Comparison of ENCODE assay signal across 8 cellular contexts in genomic region chr17:19111801-19112458, GRCh38. TPM values are rescaled to one million over a fixed set of nuclear protein-coding genes. Genes with fewer than 3 reads are reported as not detected.
DNase-seq lines count a peak whose midpoint lies in the region; ATAC-seq, FAIRE-seq and TF ChIP-seq lines count a peak whose summit lies in the region.
"Not testable (repeated sequence)": the region's sequence is repeated elsewhere in the genome, so short reads cannot be mapped to it uniquely, and the experiment has no call there.

No MANE protein-coding gene starts in this region.

- not testable (repeated sequence) for H3K79me2 ChIP-seq in endothelial cell of umbilical vein (ENCODE audit: control insufficient read depth, insufficient read depth, low read length)

- DNase-seq in SK-N-DZ (ENCODE audit: low spot score), result peak; percentile 69
- DNase-seq in endothelial cell of umbilical vein (ENCODE audit: low read depth, low spot score), result not testable (repeated sequence)
- peak; percentile 57 for DNase-seq in lower lobe of right lung
- DNase-seq in aorta, result peak; percentile 47 to 62

- H3K27me3 ChIP-seq in endothelial cell of umbilical vein (ENCODE audit: control insufficient read depth in 2 of 2, insufficient read depth in 2 of 2, low read length in 2 of 2); lower lobe of right lung (ENCODE audit: low read depth); skeletal muscle tissue (ENCODE audit: control insufficient read depth in 3 of 3, insufficient read depth in 3 of 3, low read length in 3 of 3); aorta (ENCODE audit: control insufficient read depth in 1 of 2, insufficient read depth in 2 of 2, low read length in 1 of 2): not testable (repeated sequence)

- CTCF ChIA-PET in endothelial cell of umbilical vein (lab: Charles Lee), result not testable (repeated sequence)

- POLR2A ChIA-PET in endothelial cell of umbilical vein (lab: Charles Lee), result not testable (repeated sequence)

- intact Hi-C loops in endothelial cell of umbilical vein (cut with micrococcal nuclease); lower lobe of right lung (cut with DNase I); aorta (cut with DNase I): not testable (repeated sequence)

- H3K4me1 Mint-ChIP-seq in activated T-helper 17 cell treated with anti-CD3 and anti-CD28 coated beads, Interleukin-2, amount 50 U/mL, for 72 hours, result not testable (repeated sequence)

- BruUV-seq in endothelial cell of umbilical vein (replicated peaks; lab: Mats Ljungman, UMichigan), result TSS peak; percentile 98

- H3K4me3 Mint-ChIP-seq in activated T-helper 17 cell treated with anti-CD3 and anti-CD28 coated beads, Interleukin-2, amount 50 U/mL, for 72 hours, result peak overlapping the region; percentile 49

- TF ChIP-seq POLR2A in endothelial cell of umbilical vein (IDR thresholded peaks at IDR 0.05; ENCODE audit: low read depth, low read length), result peak; percentile 64

- ATAC-seq in GM18907 (IDR thresholded peaks at IDR 0.05; ENCODE audit: unreplicated experiment) (peak; percentile 25), HG03175 (IDR thresholded peaks at IDR 0.05; ENCODE audit: unreplicated experiment) (peak; percentile 26), lower lobe of right lung (peak; percentile 47 to 49), aorta (ENCODE audit: low FRiP score) (peak; percentile 66)
- ATAC-seq in activated T-helper 17 cell treated with anti-CD3 and anti-CD28 coated beads, Interleukin-2, amount 50 U/mL, for 72 hours (replicated peaks), result peak; percentile 33

- not testable (repeated sequence) for H3K4me3 ChIP-seq in endothelial cell of umbilical vein (replicated peaks in 1 of 3; ENCODE audit: insufficient read depth in 1 of 3, low read depth in 1 of 3, low read length in 3 of 3); aorta (ENCODE audit: low read length in 2 of 2)
- H3K4me3 ChIP-seq in lower lobe of right lung (peak overlapping the region; percentile 63), skeletal muscle tissue (ENCODE audit: low read length in 3 of 3) (peak overlapping the region in 2 of 3 donors; percentile 29 to 52)

- H3K9ac ChIP-seq in endothelial cell of umbilical vein (replicated peaks; ENCODE audit: extremely low read depth, insufficient read depth, low read length), result not testable (repeated sequence)
- peak overlapping the region in 2 of 3 donors; percentile 56 to 57 for H3K9ac ChIP-seq in skeletal muscle tissue (ENCODE audit: low read depth in 1 of 3, low read length in 3 of 3)

- H3K4me1 ChIP-seq in endothelial cell of umbilical vein (ENCODE audit: control insufficient read depth, extremely low read depth, insufficient read depth, low read length); lower lobe of right lung; skeletal muscle tissue (ENCODE audit: control insufficient read depth in 3 of 3, insufficient read depth in 3 of 3, low read length in 3 of 3); aorta (ENCODE audit: control insufficient read depth in 1 of 2, insufficient read depth in 2 of 2, low read length in 2 of 2): not testable (repeated sequence)

- H3K36me3 Mint-ChIP-seq in activated T-helper 17 cell treated with anti-CD3 and anti-CD28 coated beads, Interleukin-2, amount 50 U/mL, for 72 hours (ENCODE audit: low read depth), result not testable (repeated sequence)

- H3K9me3 Mint-ChIP-seq in activated T-helper 17 cell treated with anti-CD3 and anti-CD28 coated beads, Interleukin-2, amount 50 U/mL, for 72 hours, result not testable (repeated sequence)

- dilution Hi-C loops in endothelial cell of umbilical vein (cut with MboI; ENCODE audit: extremely low pct_ligation_motif_present, low sequenced_read_pairs), result not testable (repeated sequence)

- H3K9me3 ChIP-seq in endothelial cell of umbilical vein (replicated peaks; ENCODE audit: control insufficient read depth, insufficient read depth, low read length); lower lobe of right lung; skeletal muscle tissue (ENCODE audit: control insufficient read depth in 3 of 3, low read length in 3 of 3); aorta (ENCODE audit: control insufficient read depth, low read length): not testable (repeated sequence)

- H3K36me3 ChIP-seq in endothelial cell of umbilical vein (ENCODE audit: control insufficient read depth in 2 of 2, extremely low read depth in 1 of 2, insufficient read depth in 2 of 2, low read length in 2 of 2); lower lobe of right lung; skeletal muscle tissue (ENCODE audit: control insufficient read depth in 3 of 3, insufficient read depth in 3 of 3, low read length in 3 of 3); aorta (ENCODE audit: control insufficient read depth in 1 of 2, insufficient read depth in 2 of 2, low read length in 1 of 2): not testable (repeated sequence)

- not testable (repeated sequence) for H3K9me1 ChIP-seq in endothelial cell of umbilical vein (replicated peaks; ENCODE audit: control insufficient read depth, extremely low read depth, insufficient read depth, low read length)

- H4K20me1 ChIP-seq in endothelial cell of umbilical vein (replicated peaks; ENCODE audit: control insufficient read depth, extremely low read depth, insufficient read depth, low read length), result not testable (repeated sequence)

- H3K27ac ChIP-seq in endothelial cell of umbilical vein (ENCODE audit: insufficient read depth, low read depth, low read length), result not testable (repeated sequence)
- H3K27ac ChIP-seq in lower lobe of right lung (peak overlapping the region; percentile 90), skeletal muscle tissue (ENCODE audit: low read depth, low read length) (peak overlapping the region; percentile 79), aorta (ENCODE audit: low read depth in 1 of 2, low read length in 2 of 2) (peak overlapping the region in 1 of 2 donors; percentile 71)

- not testable (repeated sequence) for H3K27me3 Mint-ChIP-seq in activated T-helper 17 cell treated with anti-CD3 and anti-CD28 coated beads, Interleukin-2, amount 50 U/mL, for 72 hours

- WGBS in aorta, 2 donors, result 0 to 1% methylated on average over 30 to 34 of the region's 47 CpGs

- H2AFZ ChIP-seq in endothelial cell of umbilical vein (ENCODE audit: low read depth, low read length), result not testable (repeated sequence)

- H3K27ac Mint-ChIP-seq in activated T-helper 17 cell treated with anti-CD3 and anti-CD28 coated beads, Interleukin-2, amount 50 U/mL, for 72 hours, result peak overlapping the region; percentile 70

- H3K4me2 ChIP-seq in endothelial cell of umbilical vein (ENCODE audit: insufficient read depth, low read length), result not testable (repeated sequence)

- FAIRE-seq in endothelial cell of umbilical vein (lab: Jason Lieb, UNC), result peak; percentile 74

- TF ChIP-seq CTCF in endothelial cell of umbilical vein (IDR thresholded peaks at IDR 0.05; ENCODE audit: extremely low read depth in 1 of 2, insufficient read depth in 1 of 2, low read depth in 1 of 2, low read length in 2 of 2); lower lobe of right lung (IDR thresholded peaks at IDR 0.05): not testable (repeated sequence)

TF ChIP-seq in endothelial cell of umbilical vein, 7 proteins besides CTCF, POLR2A, EP300 and RAD21:
- TF ChIP-seq POLR2AphosphoS5 (IDR thresholded peaks at IDR 0.05; ENCODE audit: insufficient read depth, low read depth, low read length), result peak; percentile 69
TF ChIP-seq in endothelial cell of umbilical vein: peak in this region for 1; not testable (repeated sequence) for 6.

RNA-seq across cellular contexts. Expression of gene GRAPL, which starts 15.5 kb away (rescaled TPM):
- not detected in 2 replicates for polyA plus RNA-seq in SK-N-DZ (2014; cell fraction: cytosol; rRNA removed)
- polyA plus RNA-seq in SK-N-DZ (2014; cell fraction: nucleus; rRNA removed), result 0.96 TPM in 1 of 2 replicates, not detected in the other
- total RNA-seq in activated T-helper 17 cell treated with anti-CD3 and anti-CD28 coated beads, Interleukin-2, amount 50 U/mL, for 72 hours, result 1 to 10 TPM; 6.9 to 9.9 TPM
- total RNA-seq in endothelial cell of umbilical vein (52.5 and 55.1 TPM in 2 replicates), lower lobe of right lung (10.8 TPM), skeletal muscle tissue (0.52 TPM), aorta (1 to 10 TPM; 6.3 to 6.6 TPM)
- polyA plus RNA-seq in endothelial cell of umbilical vein (20.7 and 22.8 TPM in 2 replicates), aorta (not detected)
- polyA plus RNA-seq in endothelial cell of umbilical vein (2011; cell fraction: cytosol; rRNA removed), result 8.0 and 9.0 TPM in 2 replicates
- polyA plus RNA-seq in endothelial cell of umbilical vein (2011; cell fraction: nucleus; rRNA removed), result 63.3 and 74.7 TPM in 2 replicates
- 14.8 and 15.1 TPM in 2 replicates for polyA plus RNA-seq in endothelial cell of umbilical vein (2012)
- polyA minus RNA-seq in endothelial cell of umbilical vein, result 35.8 and 44.0 TPM in 2 replicates
- not detected for polyA minus RNA-seq in endothelial cell of umbilical vein (2011; cell fraction: cytosol; rRNA and poly(A)+ RNA removed)
- polyA minus RNA-seq in endothelial cell of umbilical vein (2011; cell fraction: nucleus; rRNA and poly(A)+ RNA removed), result 37.3 and 55.9 TPM in 2 replicates
